In genomic region chr10:97498841-97499560, GRCh38 we compare ENCODE assay signal across 1 cellular context.
TF ChIP-seq lines count a peak whose summit lies in the region.

A gene with protein sequence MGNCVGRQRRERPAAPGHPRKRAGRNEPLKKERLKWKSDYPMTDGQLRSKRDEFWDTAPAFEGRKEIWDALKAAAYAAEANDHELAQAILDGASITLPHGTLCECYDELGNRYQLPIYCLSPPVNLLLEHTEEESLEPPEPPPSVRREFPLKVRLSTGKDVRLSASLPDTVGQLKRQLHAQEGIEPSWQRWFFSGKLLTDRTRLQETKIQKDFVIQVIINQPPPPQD (plus strand): TSS chr10:97498924. CDS start chr10:97499204, 280 bp downstream.

TF ChIP-seq in HepG2, 621 proteins besides CTCF, POLR2A, EP300 and RAD21 (continued from another document):
- TF ChIP-seq PPARG (CRISPR knock-in tag; conservative IDR thresholded peaks at IDR 0.05) (no peak), NFKBIZ (CRISPR knock-in tag; IDR thresholded peaks at IDR 0.05) (no peak), MEIS2 (CRISPR knock-in tag; IDR thresholded peaks at IDR 0.05) (peak; percentile 68; the same call in 1 of the 2 replicates), ZNF746 (CRISPR knock-in tag; IDR thresholded peaks at IDR 0.05) (no peak; the same call in 1 of the 2 replicates), REXO4 (CRISPR knock-in tag; IDR thresholded peaks at IDR 0.05; ENCODE audit: borderline replicate concordance) (no peak), HDAC1 (CRISPR knock-in tag; IDR thresholded peaks at IDR 0.05) (peak; percentile 75), ZBTB7B (CRISPR knock-in tag; IDR thresholded peaks at IDR 0.05) (peak; percentile 53; the same call in 1 of the 2 replicates), DRAP1 (CRISPR knock-in tag; IDR thresholded peaks at IDR 0.05) (no peak), HCFC1 (IDR thresholded peaks at IDR 0.05; ENCODE audit: low read depth, low read length) (no peak), ZSCAN31 (CRISPR knock-in tag; IDR thresholded peaks at IDR 0.05; ENCODE audit: low read depth) (0 out of 2 replicates have a peak, but pooled peaks have one; percentile 12), JUND (CRISPR knock-in tag; IDR thresholded peaks at IDR 0.05) (no peak), PHF8 (CRISPR knock-in tag; IDR thresholded peaks at IDR 0.05) (peak; percentile 22; the same call in 1 of the 2 replicates), HNRNPLL (IDR thresholded peaks at IDR 0.05; ENCODE audit: low read depth, low read length, poor library complexity, severe bottlenecking) (peak; percentile 41), CSRNP1 (CRISPR knock-in tag; IDR thresholded peaks at IDR 0.05) (peak; percentile 77; the same call in 1 of the 2 replicates), RFX1 (IDR thresholded peaks at IDR 0.05) (no peak)
- TF ChIP-seq, protein P1, sequence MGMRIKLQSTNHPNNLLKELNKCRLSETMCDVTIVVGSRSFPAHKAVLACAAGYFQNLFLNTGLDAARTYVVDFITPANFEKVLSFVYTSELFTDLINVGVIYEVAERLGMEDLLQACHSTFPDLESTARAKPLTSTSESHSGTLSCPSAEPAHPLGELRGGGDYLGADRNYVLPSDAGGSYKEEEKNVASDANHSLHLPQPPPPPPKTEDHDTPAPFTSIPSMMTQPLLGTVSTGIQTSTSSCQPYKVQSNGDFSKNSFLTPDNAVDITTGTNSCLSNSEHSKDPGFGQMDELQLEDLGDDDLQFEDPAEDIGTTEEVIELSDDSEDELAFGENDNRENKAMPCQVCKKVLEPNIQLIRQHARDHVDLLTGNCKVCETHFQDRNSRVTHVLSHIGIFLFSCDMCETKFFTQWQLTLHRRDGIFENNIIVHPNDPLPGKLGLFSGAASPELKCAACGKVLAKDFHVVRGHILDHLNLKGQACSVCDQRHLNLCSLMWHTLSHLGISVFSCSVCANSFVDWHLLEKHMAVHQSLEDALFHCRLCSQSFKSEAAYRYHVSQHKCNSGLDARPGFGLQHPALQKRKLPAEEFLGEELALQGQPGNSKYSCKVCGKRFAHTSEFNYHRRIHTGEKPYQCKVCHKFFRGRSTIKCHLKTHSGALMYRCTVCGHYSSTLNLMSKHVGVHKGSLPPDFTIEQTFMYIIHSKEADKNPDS (CRISPR knock-in tag; IDR thresholded peaks at IDR 0.05) = no peak
- TF ChIP-seq, protein P2, sequence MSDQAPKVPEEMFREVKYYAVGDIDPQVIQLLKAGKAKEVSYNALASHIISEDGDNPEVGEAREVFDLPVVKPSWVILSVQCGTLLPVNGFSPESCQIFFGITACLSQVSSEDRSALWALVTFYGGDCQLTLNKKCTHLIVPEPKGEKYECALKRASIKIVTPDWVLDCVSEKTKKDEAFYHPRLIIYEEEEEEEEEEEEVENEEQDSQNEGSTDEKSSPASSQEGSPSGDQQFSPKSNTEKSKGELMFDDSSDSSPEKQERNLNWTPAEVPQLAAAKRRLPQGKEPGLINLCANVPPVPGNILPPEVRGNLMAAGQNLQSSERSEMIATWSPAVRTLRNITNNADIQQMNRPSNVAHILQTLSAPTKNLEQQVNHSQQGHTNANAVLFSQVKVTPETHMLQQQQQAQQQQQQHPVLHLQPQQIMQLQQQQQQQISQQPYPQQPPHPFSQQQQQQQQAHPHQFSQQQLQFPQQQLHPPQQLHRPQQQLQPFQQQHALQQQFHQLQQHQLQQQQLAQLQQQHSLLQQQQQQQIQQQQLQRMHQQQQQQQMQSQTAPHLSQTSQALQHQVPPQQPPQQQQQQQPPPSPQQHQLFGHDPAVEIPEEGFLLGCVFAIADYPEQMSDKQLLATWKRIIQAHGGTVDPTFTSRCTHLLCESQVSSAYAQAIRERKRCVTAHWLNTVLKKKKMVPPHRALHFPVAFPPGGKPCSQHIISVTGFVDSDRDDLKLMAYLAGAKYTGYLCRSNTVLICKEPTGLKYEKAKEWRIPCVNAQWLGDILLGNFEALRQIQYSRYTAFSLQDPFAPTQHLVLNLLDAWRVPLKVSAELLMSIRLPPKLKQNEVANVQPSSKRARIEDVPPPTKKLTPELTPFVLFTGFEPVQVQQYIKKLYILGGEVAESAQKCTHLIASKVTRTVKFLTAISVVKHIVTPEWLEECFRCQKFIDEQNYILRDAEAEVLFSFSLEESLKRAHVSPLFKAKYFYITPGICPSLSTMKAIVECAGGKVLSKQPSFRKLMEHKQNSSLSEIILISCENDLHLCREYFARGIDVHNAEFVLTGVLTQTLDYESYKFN (CRISPR knock-in tag; conservative IDR thresholded peaks at IDR 0.05) = no peak
- TF ChIP-seq, protein P3, sequence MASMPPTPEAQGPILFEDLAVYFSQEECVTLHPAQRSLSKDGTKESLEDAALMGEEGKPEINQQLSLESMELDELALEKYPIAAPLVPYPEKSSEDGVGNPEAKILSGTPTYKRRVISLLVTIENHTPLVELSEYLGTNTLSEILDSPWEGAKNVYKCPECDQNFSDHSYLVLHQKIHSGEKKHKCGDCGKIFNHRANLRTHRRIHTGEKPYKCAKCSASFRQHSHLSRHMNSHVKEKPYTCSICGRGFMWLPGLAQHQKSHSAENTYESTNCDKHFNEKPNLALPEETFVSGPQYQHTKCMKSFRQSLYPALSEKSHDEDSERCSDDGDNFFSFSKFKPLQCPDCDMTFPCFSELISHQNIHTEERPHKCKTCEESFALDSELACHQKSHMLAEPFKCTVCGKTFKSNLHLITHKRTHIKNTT (CRISPR knock-in tag; IDR thresholded peaks at IDR 0.05) = no peak
- TF ChIP-seq, protein P4, sequence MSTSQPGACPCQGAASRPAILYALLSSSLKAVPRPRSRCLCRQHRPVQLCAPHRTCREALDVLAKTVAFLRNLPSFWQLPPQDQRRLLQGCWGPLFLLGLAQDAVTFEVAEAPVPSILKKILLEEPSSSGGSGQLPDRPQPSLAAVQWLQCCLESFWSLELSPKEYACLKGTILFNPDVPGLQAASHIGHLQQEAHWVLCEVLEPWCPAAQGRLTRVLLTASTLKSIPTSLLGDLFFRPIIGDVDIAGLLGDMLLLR (CRISPR knock-in tag; IDR thresholded peaks at IDR 0.05) = peak; percentile 44; the same call in 1 of the 2 replicates
